Comparison of ENCODE assay signal across 15 cellular contexts in genomic region chr5:14339467-14339866, GRCh38.
DNase-seq lines count a peak whose midpoint lies in the region; ATAC-seq, FAIRE-seq and TF ChIP-seq lines count a peak whose summit lies in the region.
"Had no signal": no experiment of that assay in that cellular context is flagged by ENCODE, and none has a peak within 500 bp of the region (broad histone marks: within the 10 kb centered on the region; RNA-seq: fewer than 3 reads in every experiment).

No MANE protein-coding gene starts in this region.

- H3K18ac ChIP-seq in IMR-90 (ENCODE audit: low read depth, low read length) (peak overlapping the region; percentile 60; the same call in 1 of the 2 replicates), H1 (ENCODE audit: extremely low read depth, low read length) (no peak overlapping the region)

- H3K27ac ChIP-seq in GM23248 (peak overlapping the region; percentile 27), IMR-90 (ENCODE audit: insufficient read depth, low read length) (peak overlapping the region; percentile 75; the same call in 1 of the 2 replicates), H1 (ENCODE audit: low read depth, low read length) (no peak overlapping the region), pancreas (no peak overlapping the region)
- H3K27ac ChIP-seq in effector memory CD4-positive, alpha-beta T cell (ENCODE audit: insufficient read depth, low read length, poor library complexity, severe bottlenecking): no peak overlapping the region
- H3K27ac ChIP-seq: PC-9 had no signal

- peak overlapping the region; percentile 43; the same call in 1 of the 2 replicates for H3K14ac ChIP-seq in IMR-90 (replicated peaks; ENCODE audit: low read depth, low read length)
- H3K14ac ChIP-seq in H1 (ENCODE audit: insufficient read length): no peak overlapping the region

- TF ChIP-seq EP300 in H1 (IDR thresholded peaks at IDR 0.05; ENCODE audit: borderline replicate concordance in 1 of 2, low read depth in 2 of 2, low read length in 2 of 2): no peak

- H3K4me2 ChIP-seq in GM23248 (ENCODE audit: unreplicated experiment) (no peak overlapping the region), IMR-90 (ENCODE audit: low read depth, low read length) (no peak overlapping the region), H1 (ENCODE audit: insufficient read depth in 1 of 2, low read depth in 2 of 2, low read length in 2 of 2) (no peak overlapping the region)
- H3K4me2 ChIP-seq: PC-9 had no signal

- H3K27me3 ChIP-seq in GM23248 (replicated peaks; ENCODE audit: insufficient read depth): no peaks in the 10 kb centered on the region
- no peaks in the 10 kb centered on the region for H3K27me3 ChIP-seq in IMR-90 (ENCODE audit: control insufficient read depth, insufficient read depth, low read length)
- H3K27me3 ChIP-seq in H1 (replicated peaks in 1 of 4; ENCODE audit: control insufficient read depth in 3 of 4, extremely low read depth in 1 of 4, insufficient read depth in 3 of 4, low read length in 3 of 4): no peaks in the 10 kb centered on the region
- H3K27me3 ChIP-seq in pancreas: no peaks in the 10 kb centered on the region
- no peaks in the 10 kb centered on the region for H3K27me3 ChIP-seq in effector memory CD4-positive, alpha-beta T cell (replicated peaks; ENCODE audit: control insufficient read depth, insufficient read depth, low read length, poor library complexity, severe bottlenecking)

- H2AK9ac ChIP-seq in IMR-90 (replicated peaks; ENCODE audit: low read depth, low read length, poor library complexity): no peak overlapping the region

- peaks cover 80% of the 10 kb centered on the region for H3K36me3 ChIP-seq in GM23248 (ENCODE audit: low read depth)
- peaks cover 71% of the 10 kb centered on the region for H3K36me3 ChIP-seq in IMR-90 (ENCODE audit: control insufficient read depth, insufficient read depth, low read length)
- peaks cover 5 to 14% (median 10%) of the 10 kb centered on the region in 4 experiments; a peak in 5 of 8 replicates for H3K36me3 ChIP-seq in H1 (ENCODE audit: control insufficient read depth in 2 of 4, insufficient read depth in 4 of 4, low read length in 3 of 4)
- peaks cover 0 to 11% (median 0%) of the 10 kb centered on the region in 3 donors for H3K36me3 ChIP-seq in pancreas
- H3K36me3 ChIP-seq in effector memory CD4-positive, alpha-beta T cell (ENCODE audit: control insufficient read depth, insufficient read depth, low read length): no peaks in the 10 kb centered on the region

- CTCF ChIA-PET in IMR-90 (lab: Yijun Ruan, JAX) (no interaction called here), H1 (lab: Charles Lee; ENCODE audit: partially characterized antibody) (interaction anchor here (0.7 to 5.3 kb wide), 6 partner anchors 9 to 203 kb away, joined by 3 to 41 read pairs (median 4); no protein-coding TSS in a partner anchor)

- no peaks in the 10 kb centered on the region for H3K23me2 ChIP-seq in H1 (ENCODE audit: low read depth, low read length)

- H3K23ac ChIP-seq in IMR-90 (ENCODE audit: low read depth, low read length) (no peak overlapping the region), H1 (ENCODE audit: insufficient read length) (no peak overlapping the region)

- H3K79me1 ChIP-seq in IMR-90 (ENCODE audit: low read depth in 1 of 2, low read length in 2 of 2) (peaks cover 52 to 92% of the 10 kb centered on the region in 2 experiments), H1 (ENCODE audit: low read depth, low read length) (no peaks in the 10 kb centered on the region)

- H3K79me2 ChIP-seq in GM23248 (ENCODE audit: insufficient read depth): peaks cover 100% of the 10 kb centered on the region
- H3K79me2 ChIP-seq in H1 (ENCODE audit: control insufficient read depth in 1 of 2, insufficient read depth in 2 of 2, low read length in 2 of 2): peaks cover 0 to 14% of the 10 kb centered on the region in 2 experiments; a peak in 3 of 4 replicates

- 87 to 89% methylated on average over 11 of the region's 11 CpGs for WGBS in GM23248 (ENCODE audit: low coverage in 1 of 2, low lambda C conversion rate in 2 of 2, missing lambda C conversion rate in 2 of 2), 2 experiments
- 93% methylated on average over 10 of the region's 11 CpGs; no CpG with 5 or more reads in 1 of the 2 experiments for WGBS in IMR-90 (ENCODE audit: extremely low coverage in 2 of 2, insufficient read length in 1 of 2), 2 experiments
- 91% methylated on average over 11 of the region's 11 CpGs; no CpG with 5 or more reads in 1 of the 2 experiments for WGBS in H1 (ENCODE audit: extremely low coverage in 1 of 2, insufficient coverage in 1 of 2, insufficient read length in 1 of 2, insufficient replicate concordance in 2 of 2, low coverage in 1 of 2, low lambda C conversion rate in 2 of 2, missing lambda C conversion rate in 1 of 2), 2 experiments
- WGBS in pancreas, 2 donors: 18% methylated on average over 11 of the region's 11 CpGs

- DNase-seq in GM23248 (no peak), IMR-90 (no peak), H1 (ENCODE audit: low read depth in 1 of 2, low spot score in 2 of 2) (no peak), pancreas (peak; percentile 69 to 83 (median 76)), kidney glomerular epithelial cell (lab: John Stamatoyannopoulos, UW) (no peak)
- DNase-seq in effector memory CD4-positive, alpha-beta T cell: no peak
- DNase-seq in activated effector memory CD4-positive, alpha-beta T cell treated with anti-CD3 and anti-CD28 coated beads, Interleukin-2, amount 50 U/mL, for 16 hours: no peak
- DNase-seq: Caco-2; CD4-positive, CD25-positive, alpha-beta regulatory T cell; DMS153; NCI-H1930; NCI-H446; NCI-H774; PC-9 had no signal

- no peak overlapping the region for H2BK15ac ChIP-seq in IMR-90 (ENCODE audit: low read depth, low read length)
- H2BK15ac ChIP-seq in H1 (ENCODE audit: low read length): no peak overlapping the region

- H4K8ac ChIP-seq in IMR-90 (ENCODE audit: low read depth in 2 of 2, low read length in 2 of 2) (no peak overlapping the region), H1 (ENCODE audit: extremely low read depth, insufficient read depth, low read length) (no peak overlapping the region)

- H4K91ac ChIP-seq in IMR-90 (ENCODE audit: insufficient read depth, low read depth, low read length) (no peak overlapping the region), H1 (replicated peaks; ENCODE audit: insufficient read length, low read length) (no peak overlapping the region)

- H4K20me1 ChIP-seq in GM23248 (ENCODE audit: insufficient read depth): peaks cover 17% of the 10 kb centered on the region; the same call in 1 of the 2 replicates
- peaks cover 97% of the 10 kb centered on the region for H4K20me1 ChIP-seq in IMR-90 (ENCODE audit: insufficient read depth, low read length)
- H4K20me1 ChIP-seq in H1 (replicated peaks in 1 of 2; ENCODE audit: control insufficient read depth in 1 of 2, insufficient read depth in 2 of 2, low read length in 2 of 2): peaks cover 0 to 1% of the 10 kb centered on the region in 2 experiments

- H3K9me1 ChIP-seq in IMR-90 (ENCODE audit: insufficient read depth, low read length): peaks cover 29% of the 10 kb centered on the region

- H2BK5ac ChIP-seq in IMR-90 (ENCODE audit: low read depth, low read length, poor library complexity, severe bottlenecking) (peak overlapping the region; percentile 60), H1 (ENCODE audit: low read depth, low read length) (peak overlapping the region; percentile 29; the same call in 1 of the 2 replicates)

- H3K9ac ChIP-seq in GM23248 (no peak overlapping the region), IMR-90 (ENCODE audit: low read depth, low read length) (no peak overlapping the region), H1 (replicated peaks in 1 of 4; ENCODE audit: extremely low read depth in 1 of 4, low read depth in 3 of 4, low read length in 3 of 4) (no peak overlapping the region)

- in situ Hi-C loops in GM23248 (cut with MboI) (no loop called here), IMR-90 (cut with MboI; ENCODE audit: low sequenced_read_pairs) (no loop called here)

- H3K56ac ChIP-seq in IMR-90 (ENCODE audit: extremely low read depth, insufficient read depth, low read length) (no peak overlapping the region), H1 (replicated peaks; ENCODE audit: insufficient read length, low read depth, low read length) (no peak overlapping the region)

- H2AK5ac ChIP-seq in IMR-90 (ENCODE audit: low read depth, low read length) (peak overlapping the region; percentile 86), H1 (ENCODE audit: low read depth, low read length) (no peak overlapping the region)

- no peak for FAIRE-seq in H1 (lab: Jason Lieb, UNC)
- no peak for FAIRE-seq in pancreas (lab: Jason Lieb, UNC)

- no peak overlapping the region for H2AFZ ChIP-seq in GM23248
- no peak overlapping the region for H2AFZ ChIP-seq in IMR-90 (replicated peaks; ENCODE audit: low read length, poor library complexity)
- H2AFZ ChIP-seq in H1 (ENCODE audit: low read length): no peak overlapping the region
- H2AFZ ChIP-seq: PC-9 had no signal

- peaks cover 86% of the 10 kb centered on the region for H3F3A ChIP-seq in GM23248 (ENCODE audit: insufficient read depth)

- H3K4me1 ChIP-seq in GM23248 (ENCODE audit: insufficient read depth) (peaks cover 11% of the 10 kb centered on the region; the same call in 1 of the 2 replicates), IMR-90 (ENCODE audit: control insufficient read depth, insufficient read depth, low read length) (peaks cover 25% of the 10 kb centered on the region), H1 (replicated peaks in 1 of 4; ENCODE audit: control insufficient read depth in 3 of 4, insufficient read depth in 4 of 4, low read length in 3 of 4) (peaks cover 4 to 16% (median 8%) of the 10 kb centered on the region in 4 experiments; a peak in 4 of 7 replicates), pancreas (peaks cover 27 to 33% (median 32%) of the 10 kb centered on the region in 3 donors)
- H3K4me1 ChIP-seq in effector memory CD4-positive, alpha-beta T cell (ENCODE audit: control insufficient read depth, insufficient read depth, low read length, poor library complexity, severe bottlenecking): no peaks in the 10 kb centered on the region

- H2BK12ac ChIP-seq in H1 (ENCODE audit: low read depth, low read length): no peak overlapping the region

- H3K4me3 ChIP-seq in GM23248 (no peak overlapping the region), IMR-90 (ENCODE audit: insufficient read depth, low read depth, low read length) (no peak overlapping the region), H1 (ENCODE audit: extremely low read depth in 1 of 4, insufficient read depth in 2 of 4, low read depth in 3 of 4, low read length in 4 of 4) (no peak overlapping the region), pancreas (no peak overlapping the region)
- H3K4me3 ChIP-seq in effector memory CD4-positive, alpha-beta T cell (ENCODE audit: insufficient read depth, low read depth, low read length, poor library complexity, severe bottlenecking): no peak overlapping the region
- H3K4me3 ChIP-seq: HAP-1, PC-9 had no signal

- intact Hi-C loops in IMR-90 (cut with micrococcal nuclease) (no loop called here), pancreas (cut with DNase I) (no loop called here)

- no peak for TF ChIP-seq CTCF in IMR-90 (conservative IDR thresholded peaks at IDR 0.05; ENCODE audit: low read depth, low read length)
- TF ChIP-seq CTCF in H1 (IDR thresholded peaks at IDR 0.05; ENCODE audit: control extremely low read depth in 1 of 3, insufficient read depth in 1 of 3, low read depth in 1 of 3, low read length in 3 of 3): no peak
- no peak for TF ChIP-seq CTCF in pancreas (IDR thresholded peaks at IDR 0.05)

- ATAC-seq in IMR-90 (ENCODE audit: low read depth) (no peak), pancreas (peak; percentile 71 to 91 (median 88))

- no peak for TF ChIP-seq RAD21 in IMR-90 (IDR thresholded peaks at IDR 0.05; ENCODE audit: low read length)
- no peak for TF ChIP-seq RAD21 in H1 (IDR thresholded peaks at IDR 0.05 in 1 of 2, conservative IDR thresholded peaks at IDR 0.05 in 1 of 2; ENCODE audit: low read depth in 2 of 2, low read length in 2 of 2)

- H2BK120ac ChIP-seq in IMR-90 (ENCODE audit: low read depth, low read length): no peak overlapping the region
- H2BK120ac ChIP-seq in H1 (replicated peaks; ENCODE audit: low read depth, low read length): no peak overlapping the region

- TF ChIP-seq POLR2A in IMR-90 (IDR thresholded peaks at IDR 0.05; ENCODE audit: low read depth, low read length): no peak
- TF ChIP-seq POLR2A in H1 (IDR thresholded peaks at IDR 0.05; ENCODE audit: control extremely low read depth in 1 of 2, low read depth in 2 of 2, low read length in 2 of 2): no peak

- dilution Hi-C loops in IMR-90 (cut with HindIII; ENCODE audit: low sequenced_read_pairs, unreplicated experiment): no loop called here

- H4K5ac ChIP-seq in IMR-90 (ENCODE audit: low read depth, low read length) (no peak overlapping the region), H1 (ENCODE audit: insufficient read length, low read depth, low read length) (no peak overlapping the region)

- POLR2A ChIA-PET in IMR-90 (lab: Charles Lee; ENCODE audit: unreplicated experiment): no interaction called here
- POLR2A ChIA-PET in H1 (lab: Charles Lee; ENCODE audit: partially characterized antibody): interaction anchor here (0.9 kb wide), 1 partner anchor 10 kb away, joined by 3 read pairs; no protein-coding TSS in a partner anchor

- H3K9me3 ChIP-seq in GM23248 (ENCODE audit: low read depth) (no peaks in the 10 kb centered on the region), IMR-90 (ENCODE audit: control insufficient read depth, insufficient read depth, low read length) (no peaks in the 10 kb centered on the region), H1 (ENCODE audit: insufficient read depth in 2 of 2, low read depth in 1 of 2, low read length in 1 of 2) (no peaks in the 10 kb centered on the region), pancreas (no peaks in the 10 kb centered on the region)
- no peaks in the 10 kb centered on the region for H3K9me3 ChIP-seq in effector memory CD4-positive, alpha-beta T cell (ENCODE audit: control insufficient read depth, low read length)
- H3K9me3 ChIP-seq: Caco-2, HAP-1 had no signal

- no TSS peak for BruUV-seq in IMR-90 (replicated peaks; lab: Mats Ljungman, UMichigan)

- H3K9me2 ChIP-seq in GM23248 (ENCODE audit: insufficient read depth): no peaks in the 10 kb centered on the region

- no peak overlapping the region for H2BK20ac ChIP-seq in IMR-90 (ENCODE audit: low read depth, low read length)
- no peak overlapping the region for H2BK20ac ChIP-seq in H1 (ENCODE audit: low read length)

- H3K4ac ChIP-seq in IMR-90 (ENCODE audit: low read depth, low read length): 0 out of 2 replicates have a peak overlapping the region, but pooled peaks have one; percentile 6
- no peak overlapping the region for H3K4ac ChIP-seq in H1 (replicated peaks; ENCODE audit: insufficient read length, low read depth, low read length)

Comparison
In these comparisons a context has a peak if more than half of its experiments do, and no peak if none do; other contexts are left out.
1. DNase-seq: peak in pancreas (6 of 6); none in GM23248 (single experiment), IMR-90 (single experiment), H1 (0 of 2), kidney glomerular epithelial cell (single experiment), effector memory CD4-positive, alpha-beta T cell (0 of 3) and activated effector memory CD4-positive, alpha-beta T cell treated with anti-CD3 and anti-CD28 coated beads, Interleukin-2, amount 50 U/mL, for 16 hours (single experiment).
2. H3K27ac ChIP-seq: peak in GM23248 (single experiment) and IMR-90 (single experiment); none in H1 (single experiment), pancreas (0 of 4) and effector memory CD4-positive, alpha-beta T cell (single experiment).